10 cellular contexts compared by ENCODE assay signal in genomic region chr7:156034397-156034796, GRCh38.
A peak's percentile ranks its signal among the peaks of the same experiment; 100 is the strongest.
DNase-seq lines count a peak whose midpoint lies in the region; ATAC-seq and TF ChIP-seq lines count a peak whose summit lies in the region.
"Had no signal": no experiment of that assay in that cellular context is flagged by ENCODE, and none has a peak within 500 bp of the region (broad histone marks: within the 10 kb centered on the region; RNA-seq: fewer than 3 reads in every experiment).

No MANE protein-coding gene starts in this region.

- H3K27ac ChIP-seq in adrenal gland, result no peak overlapping the region
- H3K27ac ChIP-seq: sigmoid colon had no signal

- TF ChIP-seq CTCF in GM12864 (IDR thresholded peaks at IDR 0.05; ENCODE audit: low read depth, low read length, missing control alignments) (no peak), adrenal gland (IDR thresholded peaks at IDR 0.05) (no peak)

- H3K36me3 ChIP-seq in adrenal gland (replicated peaks in 1 of 2), result no peaks in the 10 kb centered on the region
- H3K36me3 ChIP-seq: sigmoid colon had no signal

- ATAC-seq in GM21515 (IDR thresholded peaks at IDR 0.05; ENCODE audit: unreplicated experiment) (peak; percentile 54), HG03575 (IDR thresholded peaks at IDR 0.05; ENCODE audit: extremely low read depth, insufficient number of reproducible peaks, low FRiP score, unreplicated experiment) (peak; percentile 69), HG03159 (IDR thresholded peaks at IDR 0.05; ENCODE audit: unreplicated experiment) (no peak)

- H3K4me1 ChIP-seq in adrenal gland (replicated peaks in 1 of 2), result no peaks in the 10 kb centered on the region
- H3K4me1 ChIP-seq: sigmoid colon had no signal

- no peaks in the 10 kb centered on the region for H3K27me3 ChIP-seq in adrenal gland

- no peak for TF ChIP-seq POLR2A in adrenal gland (IDR thresholded peaks at IDR 0.05)

- H3K4me3 ChIP-seq in GM12864 (ENCODE audit: low read depth, low read length) (no peak overlapping the region), adrenal gland (no peak overlapping the region)
- H3K4me3 ChIP-seq: sigmoid colon had no signal

- WGBS in adrenal gland, 4 donors, result 49 to 67% (median 62%) methylated on average over 3 of the region's 3 CpGs

- peaks cover 0 to 7% (median 0%) of the 10 kb centered on the region in 3 donors for H3K9me3 ChIP-seq in adrenal gland (replicated peaks in 1 of 3)
- H3K9me3 ChIP-seq: sigmoid colon had no signal

- DNase-seq in GM12864 (ENCODE audit: low read depth) (peak; percentile 18), ecto neural progenitor cell (ENCODE audit: low spot score) (peak; percentile 17), adrenal gland (no peak)
- no peak for DNase-seq in effector CD4-positive, alpha-beta T cell
- DNase-seq in activated T-cell treated with anti-CD3 and anti-CD28 coated beads, Interleukin-2, amount 50 U/mL, for 1 hour, result no peak
- DNase-seq: glutamatergic neuron, sigmoid colon had no signal

- intact Hi-C loops in adrenal gland (cut with DNase I), result no loop called here

Comparison
In these comparisons a context has a peak if more than half of its experiments do, and no peak if none do; other contexts are left out.
1. DNase-seq: peak in GM12864 (single experiment) and ecto neural progenitor cell (single experiment); none in adrenal gland (0 of 7), effector CD4-positive, alpha-beta T cell (single experiment) and activated T-cell treated with anti-CD3 and anti-CD28 coated beads, Interleukin-2, amount 50 U/mL, for 1 hour (single experiment).